Comparison of ENCODE assay signal across 2 cellular contexts in the genomic region with DNA sequence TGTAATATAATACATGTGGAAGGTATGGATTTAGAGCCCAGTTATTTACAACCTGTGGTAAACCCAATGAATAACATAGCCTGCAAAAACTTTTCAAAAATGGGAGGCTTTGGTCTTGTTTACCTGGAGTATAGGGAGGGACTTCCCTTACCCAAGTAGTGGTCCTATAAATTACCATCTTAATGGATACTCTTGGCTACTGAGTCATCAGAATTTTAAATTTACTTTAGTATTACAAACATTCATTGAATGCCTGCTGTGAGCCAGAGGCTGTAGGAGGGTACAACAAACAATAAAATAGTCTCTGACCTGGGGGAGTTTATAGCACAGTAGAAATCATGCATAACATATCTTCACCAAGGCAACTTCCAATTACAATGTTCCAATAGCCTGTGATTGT.
TF ChIP-seq lines count a peak whose summit lies in the region.

No MANE protein-coding gene starts in this region.

TF ChIP-seq in IMR-90, 13 proteins besides CTCF, POLR2A, EP300 and RAD21 (continued from another document):
- TF ChIP-seq MXI1 (IDR thresholded peaks at IDR 0.05; ENCODE audit: borderline replicate concordance, low read depth, low read length) (no peak), MAZ (IDR thresholded peaks at IDR 0.05; ENCODE audit: borderline replicate concordance, low read depth, low read length) (no peak), CHD1 (IDR thresholded peaks at IDR 0.05; ENCODE audit: low read depth, low read length) (no peak), USF2 (IDR thresholded peaks at IDR 0.05; ENCODE audit: low read depth, low read length) (no peak), SMC3 (IDR thresholded peaks at IDR 0.05; ENCODE audit: low read depth, low read length) (no peak), RFX5 (IDR thresholded peaks at IDR 0.05; ENCODE audit: low read depth, low read length) (no peak), FOS (IDR thresholded peaks at IDR 0.05; ENCODE audit: low read depth, low read length) (no peak)
TF ChIP-seq in IMR-90: peak in this region for 0.

TF ChIP-seq in WTC11, 78 proteins besides CTCF, POLR2A, EP300 and RAD21 (continued from another document):
- TF ChIP-seq, protein P1, sequence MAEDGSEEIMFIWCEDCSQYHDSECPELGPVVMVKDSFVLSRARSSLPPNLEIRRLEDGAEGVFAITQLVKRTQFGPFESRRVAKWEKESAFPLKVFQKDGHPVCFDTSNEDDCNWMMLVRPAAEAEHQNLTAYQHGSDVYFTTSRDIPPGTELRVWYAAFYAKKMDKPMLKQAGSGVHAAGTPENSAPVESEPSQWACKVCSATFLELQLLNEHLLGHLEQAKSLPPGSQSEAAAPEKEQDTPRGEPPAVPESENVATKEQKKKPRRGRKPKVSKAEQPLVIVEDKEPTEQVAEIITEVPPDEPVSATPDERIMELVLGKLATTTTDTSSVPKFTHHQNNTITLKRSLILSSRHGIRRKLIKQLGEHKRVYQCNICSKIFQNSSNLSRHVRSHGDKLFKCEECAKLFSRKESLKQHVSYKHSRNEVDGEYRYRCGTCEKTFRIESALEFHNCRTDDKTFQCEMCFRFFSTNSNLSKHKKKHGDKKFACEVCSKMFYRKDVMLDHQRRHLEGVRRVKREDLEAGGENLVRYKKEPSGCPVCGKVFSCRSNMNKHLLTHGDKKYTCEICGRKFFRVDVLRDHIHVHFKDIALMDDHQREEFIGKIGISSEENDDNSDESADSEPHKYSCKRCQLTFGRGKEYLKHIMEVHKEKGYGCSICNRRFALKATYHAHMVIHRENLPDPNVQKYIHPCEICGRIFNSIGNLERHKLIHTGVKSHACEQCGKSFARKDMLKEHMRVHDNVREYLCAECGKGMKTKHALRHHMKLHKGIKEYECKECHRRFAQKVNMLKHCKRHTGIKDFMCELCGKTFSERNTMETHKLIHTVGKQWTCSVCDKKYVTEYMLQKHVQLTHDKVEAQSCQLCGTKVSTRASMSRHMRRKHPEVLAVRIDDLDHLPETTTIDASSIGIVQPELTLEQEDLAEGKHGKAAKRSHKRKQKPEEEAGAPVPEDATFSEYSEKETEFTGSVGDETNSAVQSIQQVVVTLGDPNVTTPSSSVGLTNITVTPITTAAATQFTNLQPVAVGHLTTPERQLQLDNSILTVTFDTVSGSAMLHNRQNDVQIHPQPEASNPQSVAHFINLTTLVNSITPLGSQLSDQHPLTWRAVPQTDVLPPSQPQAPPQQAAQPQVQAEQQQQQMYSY (CRISPR knock-in tag; IDR thresholded peaks at IDR 0.05), result no peak
- no peak for TF ChIP-seq PREB (CRISPR knock-in tag; IDR thresholded peaks at IDR 0.05; ENCODE audit: borderline replicate concordance)
- TF ChIP-seq NR3C1 (CRISPR knock-in tag; conservative IDR thresholded peaks at IDR 0.05; ENCODE audit: low read depth), result no peak
- TF ChIP-seq FOXK1 (CRISPR knock-in tag; IDR thresholded peaks at IDR 0.05), result no peak
TF ChIP-seq in WTC11: peak in this region for 0.
